ENCODE assay signal across 27 cellular contexts in the genomic region with DNA sequence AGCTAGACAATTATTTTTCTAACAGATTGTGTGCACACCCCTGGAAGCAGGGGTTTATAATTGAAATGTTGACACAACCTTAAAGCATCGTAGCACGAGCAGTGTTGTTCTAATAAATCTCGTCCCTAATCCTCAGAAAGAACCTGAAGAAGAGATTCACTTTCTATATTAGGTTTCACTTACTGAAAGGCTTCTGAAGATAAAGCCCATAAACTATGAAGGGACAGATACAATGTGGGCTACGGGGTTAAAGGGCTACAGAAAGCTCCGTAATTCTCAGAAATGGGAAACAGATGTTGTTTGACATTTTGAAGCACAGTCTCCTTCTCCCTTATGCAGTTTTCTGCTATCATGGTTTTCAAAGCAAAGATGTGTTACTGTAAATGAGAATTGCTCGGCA.
"Had no signal": no experiment of that assay in that cellular context is flagged by ENCODE, and none has a peak within 500 bp of the region (broad histone marks: within the 10 kb centered on the region; RNA-seq: fewer than 3 reads in every experiment).

No MANE protein-coding gene starts in this region.

- H3K4me3 ChIP-seq: heart right ventricle, left ventricle myocardium inferior, lung, mucosa of descending colon, right lobe of liver, testis, upper lobe of left lung, vagina had no signal

- DNase-seq: activated CD4-positive, alpha-beta memory T cell treated with anti-CD3 and anti-CD28 coated beads for 36 hours; activated CD4-positive, alpha-beta T cell treated with anti-CD3 and anti-CD28 coated beads, Interleukin-2, amount 10 ng/mL, durations not matched to agents 24 days and 14 days; activated CD4-positive, CD25-positive, alpha-beta regulatory T cell treated with anti-CD3 and anti-CD28 coated beads, Interleukin-2, amount 50 U/mL, for 72 hours; activated CD8-positive, alpha-beta memory T cell treated with anti-CD3 and anti-CD28 coated beads, Interleukin-2, amount 50 U/mL, for 4 hours; activated gamma-delta T cell treated with Interleukin-2 at 50 U/mL for 16 hours; activated naive CD4-positive, alpha-beta T cell treated with anti-CD3 and anti-CD28 coated beads, Interleukin-2, amount 50 U/mL, for 16 hours; activated T-cell treated with anti-CD3 and anti-CD28 coated beads, Interleukin-2, amount 50 U/mL, for 1 hour; amniotic stem cell; brain microvascular endothelial cell; foreskin keratinocyte; heart right ventricle; left ventricle myocardium inferior; mesendoderm; mucosa of descending colon; right lobe of liver; stimulated activated CD4-positive, alpha-beta T cell treated with anti-CD3 and anti-CD28 coated beads, Interleukin-12 subunit alpha, Interleukin-12 subunit beta, amount 100 ng/mL, for 4 hours; stimulated activated CD4-positive, alpha-beta T cell treated with anti-CD3 and anti-CD28 coated beads, Interleukin-4, amount 100 ng/mL, for 1 hour; stimulated activated naive CD8-positive, alpha-beta T cell treated with anti-CD3 and anti-CD28 coated beads, Interleukin-15, Interleukin-2, amounts not matched to agents 100 U/mL and 50 U/mL, for 24 hours; T-helper 9 cell; testis; upper lobe of left lung had no signal

- H3K27ac ChIP-seq: brain microvascular endothelial cell, foreskin keratinocyte, heart right ventricle, left ventricle myocardium inferior, neutrophil, right lobe of liver, testis, upper lobe of left lung, vagina had no signal

- H3K9me3 Mint-ChIP-seq: activated CD4-positive, alpha-beta memory T cell treated with anti-CD3 and anti-CD28 coated beads for 36 hours; activated T-helper 17 cell treated with anti-CD3 and anti-CD28 coated beads, Interleukin-2, amount 50 U/mL, for 72 hours; T-helper 1 cell treated with Interleukin-12 subunit alpha and Interleukin-12 subunit beta and Interleukin-4 antibody, amounts not matched to agents 30 μg/mL and 1 μg/mL, for 36 hours had no signal

- H3K9me3 ChIP-seq: heart right ventricle, left ventricle myocardium inferior, mucosa of descending colon, neutrophil, right lobe of liver, testis, upper lobe of left lung, vagina had no signal

- H3K36me3 ChIP-seq: brain microvascular endothelial cell, heart right ventricle, left ventricle myocardium inferior, neutrophil, right lobe of liver, upper lobe of left lung, vagina had no signal

- H3K36me3 Mint-ChIP-seq: activated CD4-positive, alpha-beta memory T cell treated with anti-CD3 and anti-CD28 coated beads for 36 hours had no signal

- H3K4me3 Mint-ChIP-seq: activated CD4-positive, alpha-beta memory T cell treated with anti-CD3 and anti-CD28 coated beads for 36 hours; activated CD4-positive, alpha-beta T cell treated with anti-CD3 and anti-CD28 coated beads, Interleukin-2, amount 10 ng/mL, durations not matched to agents 24 days and 14 days; activated T-helper 17 cell treated with anti-CD3 and anti-CD28 coated beads, Interleukin-2, amount 50 U/mL, for 72 hours; T-helper 1 cell treated with Interleukin-12 subunit alpha and Interleukin-12 subunit beta and Interleukin-4 antibody, amounts not matched to agents 30 μg/mL and 1 μg/mL, for 36 hours had no signal

- H3K27ac Mint-ChIP-seq: activated CD4-positive, alpha-beta memory T cell treated with anti-CD3 and anti-CD28 coated beads for 36 hours; activated CD4-positive, alpha-beta T cell treated with anti-CD3 and anti-CD28 coated beads, Interleukin-2, amount 10 ng/mL, durations not matched to agents 24 days and 14 days; activated T-helper 17 cell treated with anti-CD3 and anti-CD28 coated beads, Interleukin-2, amount 50 U/mL, for 72 hours; T-helper 1 cell treated with Interleukin-12 subunit alpha and Interleukin-12 subunit beta and Interleukin-4 antibody, amounts not matched to agents 30 μg/mL and 1 μg/mL, for 36 hours had no signal

- H3K27me3 ChIP-seq: brain microvascular endothelial cell, foreskin keratinocyte, neutrophil, right lobe of liver, testis, upper lobe of left lung, vagina had no signal

- ATAC-seq: activated T-helper 17 cell treated with anti-CD3 and anti-CD28 coated beads, Interleukin-2, amount 50 U/mL, for 72 hours; esophagus mucosa; foreskin keratinocyte; heart right ventricle; mucosa of descending colon; right lobe of liver; stimulated activated naive CD8-positive, alpha-beta T cell treated with anti-CD3 and anti-CD28 coated beads, Interleukin-15, Interleukin-2, amounts not matched to agents 100 U/mL and 50 U/mL, for 24 hours had no signal

- H3K4me1 ChIP-seq: foreskin keratinocyte, heart right ventricle, left ventricle myocardium inferior, right lobe of liver, testis, upper lobe of left lung, vagina had no signal
